In genomic region chr3:28758115-28758514, GRCh38 we compare ENCODE assay signal across 11 cellular contexts.
"Had no signal": no experiment of that assay in that cellular context is flagged by ENCODE, and none has a peak within 500 bp of the region (broad histone marks: within the 10 kb centered on the region; RNA-seq: fewer than 3 reads in every experiment).

No MANE protein-coding gene starts in this region.

- H3K4me1 ChIP-seq: HAP-1 had no signal

- H3K4me3 ChIP-seq: GM23248, GM23338, HAP-1 had no signal

- H3K36me3 ChIP-seq: HAP-1 had no signal

- H3K4me2 ChIP-seq: GM23338 had no signal

- ATAC-seq: GM23338, HCT116 had no signal

- H3K27ac ChIP-seq: GM23248 had no signal

- FAIRE-seq: H1, H54 had no signal

- DNase-seq: GM23248, GOT3, H7, H9, HCEC 1CT, HFFc6 had no signal

- H3K9ac ChIP-seq: GM23248 had no signal

- H3K9me3 ChIP-seq: HAP-1 had no signal

- H2AFZ ChIP-seq: GM23248, GM23338 had no signal
